Comparison of ENCODE assay signal across 13 cellular contexts in the genomic region with DNA sequence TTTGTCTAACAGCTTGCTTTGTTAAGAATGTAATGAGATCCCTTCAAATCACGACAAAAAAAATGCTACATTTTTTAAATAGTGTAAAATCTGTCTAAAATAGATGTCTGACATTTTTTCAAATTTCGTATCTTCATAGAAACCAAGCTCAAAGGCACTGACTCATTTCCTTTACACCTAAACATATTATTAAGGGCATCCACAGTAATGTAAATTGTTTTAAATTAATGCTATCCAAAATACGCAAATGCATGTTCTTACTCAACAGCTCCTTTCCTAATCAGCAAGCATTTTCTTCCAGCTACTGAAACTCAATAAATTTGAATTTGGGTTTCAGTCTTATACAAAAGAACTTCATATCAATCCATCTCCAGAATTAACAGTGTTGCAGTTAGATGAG. TPM values are rescaled to one million over a fixed set of nuclear protein-coding genes. Genes with fewer than 3 reads are reported as not detected.
A peak's percentile ranks its signal among the peaks of the same experiment; 100 is the strongest.
DNase-seq lines count a peak whose midpoint lies in the region; ATAC-seq and TF ChIP-seq lines count a peak whose summit lies in the region.
"Had no signal": no experiment of that assay in that cellular context is flagged by ENCODE, and none has a peak within 500 bp of the region (broad histone marks: within the 10 kb centered on the region; RNA-seq: fewer than 3 reads in every experiment).

No MANE protein-coding gene starts in this region.

- H3K4me2 ChIP-seq in MM.1S (ENCODE audit: low read depth, low read length) (peak overlapping the region; percentile 6; the same call in 1 of the 2 replicates), mammary epithelial cell (ENCODE audit: insufficient read depth, low read depth, low read length) (peak overlapping the region; percentile 40), skeletal muscle satellite cell (ENCODE audit: low read length) (peak overlapping the region; percentile 25)

- peaks cover 8% of the 10 kb centered on the region; the same call in 1 of the 2 replicates for H3K36me3 ChIP-seq in MM.1S (replicated peaks; ENCODE audit: insufficient read depth, low read length)
- H3K36me3 ChIP-seq in mammary epithelial cell (ENCODE audit: insufficient read depth, low read length) = no peaks in the 10 kb centered on the region
- H3K36me3 ChIP-seq in skeletal muscle satellite cell (ENCODE audit: insufficient read depth, low read length) = peaks cover 7% of the 10 kb centered on the region
- H3K36me3 ChIP-seq: ascending aorta had no signal

- H3K9me3 ChIP-seq in MM.1S (replicated peaks; ENCODE audit: insufficient read depth, low read length) (no peaks in the 10 kb centered on the region), mammary epithelial cell (replicated peaks; ENCODE audit: insufficient read depth, low read length) (no peaks in the 10 kb centered on the region), skeletal muscle satellite cell (replicated peaks; ENCODE audit: low read length) (no peaks in the 10 kb centered on the region)
- H3K9me3 ChIP-seq: ascending aorta, gastrocnemius medialis had no signal

- H3K27ac Mint-ChIP-seq in activated naive CD4-positive, alpha-beta T cell treated with anti-CD3 and anti-CD28 coated beads for 36 hours = peak overlapping the region; percentile 25

- H3K9ac ChIP-seq in MM.1S (ENCODE audit: low read length) (no peak overlapping the region), mammary epithelial cell (ENCODE audit: insufficient read depth, low read length) (no peak overlapping the region), skeletal muscle satellite cell (ENCODE audit: low read depth, low read length) (no peak overlapping the region)

- H3K4me1 ChIP-seq in MM.1S (ENCODE audit: low read length) (peaks cover 40% of the 10 kb centered on the region), mammary epithelial cell (ENCODE audit: insufficient read depth, low read length) (peaks cover 21% of the 10 kb centered on the region), skeletal muscle satellite cell (ENCODE audit: control insufficient read depth, insufficient read depth, low read length) (peaks cover 28% of the 10 kb centered on the region)

- no peak overlapping the region for H3K4me3 ChIP-seq in MM.1S (ENCODE audit: low read length)
- H3K4me3 ChIP-seq in mammary epithelial cell (replicated peaks in 1 of 3; ENCODE audit: insufficient read depth in 1 of 3, low read depth in 2 of 3, low read length in 3 of 3) = no peak overlapping the region
- H3K4me3 ChIP-seq in skeletal muscle satellite cell (ENCODE audit: low read length) = no peak overlapping the region
- H3K4me3 ChIP-seq: ascending aorta, gastrocnemius medialis had no signal

- H3K79me2 ChIP-seq in MM.1S (ENCODE audit: low read length) = peaks cover 79% of the 10 kb centered on the region
- peaks cover 70% of the 10 kb centered on the region for H3K79me2 ChIP-seq in mammary epithelial cell (ENCODE audit: insufficient read depth, low read length)

- intact Hi-C loops in activated naive CD4-positive, alpha-beta T cell treated with anti-CD3 and anti-CD28 coated beads for 36 hours (cut with micrococcal nuclease) = loop anchor here (10.0 kb wide), 1 partner anchor 748 kb away; no protein-coding TSS in a partner anchor
- intact Hi-C loops in mammary epithelial cell (cut with micrococcal nuclease) = no loop called here

- WGBS in mammary epithelial cell (ENCODE audit: low coverage, missing lambda C conversion rate) = 68% methylated on average over 3 of the region's 3 CpGs

- H2AFZ ChIP-seq in MM.1S (ENCODE audit: low read length) (no peak overlapping the region), mammary epithelial cell (ENCODE audit: low read depth, low read length) (no peak overlapping the region)

- H3K27me3 Mint-ChIP-seq in activated naive CD4-positive, alpha-beta T cell treated with anti-CD3 and anti-CD28 coated beads for 36 hours (ENCODE audit: low read depth) = no peaks in the 10 kb centered on the region

- no peaks in the 10 kb centered on the region for H4K20me1 ChIP-seq in MM.1S (ENCODE audit: insufficient read depth, low read length)
- no peaks in the 10 kb centered on the region for H4K20me1 ChIP-seq in mammary epithelial cell (ENCODE audit: insufficient read depth, low read length)

- in situ Hi-C loops in mammary epithelial cell (cut with MboI; ENCODE audit: low sequenced_read_pairs in 2 of 2) = no loop called here

- H3K36me3 Mint-ChIP-seq in activated naive CD4-positive, alpha-beta T cell treated with anti-CD3 and anti-CD28 coated beads for 36 hours (ENCODE audit: low read depth) = peaks cover 8% of the 10 kb centered on the region

- no peaks in the 10 kb centered on the region for H3K9me3 Mint-ChIP-seq in activated naive CD4-positive, alpha-beta T cell treated with anti-CD3 and anti-CD28 coated beads for 36 hours

- no peak overlapping the region for H3K4me3 Mint-ChIP-seq in activated naive CD4-positive, alpha-beta T cell treated with anti-CD3 and anti-CD28 coated beads for 36 hours

- H3K9me2 ChIP-seq in MM.1S (replicated peaks; ENCODE audit: insufficient read depth, low read length) = no peaks in the 10 kb centered on the region

- H3K4me1 Mint-ChIP-seq in activated naive CD4-positive, alpha-beta T cell treated with anti-CD3 and anti-CD28 coated beads for 36 hours (ENCODE audit: low read depth) = peaks cover 41% of the 10 kb centered on the region

- BruUV-seq in mammary epithelial cell (replicated peaks; lab: Mats Ljungman, UMichigan) = no TSS peak

- no peaks in the 10 kb centered on the region for H3K27me3 ChIP-seq in MM.1S (replicated peaks; ENCODE audit: insufficient read depth, low read length)
- H3K27me3 ChIP-seq in mammary epithelial cell (ENCODE audit: insufficient read depth, low read length) = no peaks in the 10 kb centered on the region
- H3K27me3 ChIP-seq in skeletal muscle satellite cell (ENCODE audit: control insufficient read depth, insufficient read depth, low read length) = no peaks in the 10 kb centered on the region
- H3K27me3 ChIP-seq: ascending aorta, gastrocnemius medialis had no signal

- H3K27ac ChIP-seq in MM.1S (ENCODE audit: low read length) = no peak overlapping the region
- H3K27ac ChIP-seq in mammary epithelial cell (ENCODE audit: insufficient read depth, low read depth, low read length) = peak overlapping the region; percentile 11
- H3K27ac ChIP-seq: ascending aorta, gastrocnemius medialis had no signal

- no peak for TF ChIP-seq CTCF in MM.1S (IDR thresholded peaks at IDR 0.05; ENCODE audit: low read length)
- no peak for TF ChIP-seq CTCF in mammary epithelial cell (conservative IDR thresholded peaks at IDR 0.05 in 1 of 2, IDR thresholded peaks at IDR 0.05 in 1 of 2; ENCODE audit: extremely low read depth in 1 of 2, insufficient read depth in 1 of 2, low read depth in 1 of 2, low read length in 2 of 2)

- CTCF ChIA-PET in activated naive CD4-positive, alpha-beta T cell treated with anti-CD3 and anti-CD28 coated beads for 36 hours (lab: Charles Lee) = interaction anchor here (1.1 kb wide), 1 partner anchor 12 kb away, joined by 5 read pairs; no protein-coding TSS in a partner anchor
- CTCF ChIA-PET in mammary epithelial cell (lab: Charles Lee; ENCODE audit: low non-redundant PET) = interaction anchor here (0.6 kb wide), 1 partner anchor 953 kb away, joined by 5 read pairs; no protein-coding TSS in a partner anchor

- dilution Hi-C loops in mammary epithelial cell (cut with HindIII; ENCODE audit: low sequenced_read_pairs) = no loop called here

- no peak for DNase-seq in activated naive CD4-positive, alpha-beta T cell treated with anti-CD3 and anti-CD28 coated beads for 36 hours
- no peak for DNase-seq in activated naive CD4-positive, alpha-beta T cell (lab: John Stamatoyannopoulos, UW)
- DNase-seq in MM.1S (no peak), mammary epithelial cell (no peak), NCI-H1105 treated with DMSO at 0.1 percent for 48 hours (lab: John Stamatoyannopoulos, UW) (no peak), NCI-H510A (lab: John Stamatoyannopoulos, UW) (no peak)
- DNase-seq: gastrocnemius medialis, KG1, T-helper 9 cell had no signal

- no peak for ATAC-seq in GM18520 (IDR thresholded peaks at IDR 0.05; ENCODE audit: unreplicated experiment)
- ATAC-seq: gastrocnemius medialis, Right ventricle myocardium inferior had no signal

- H3F3A ChIP-seq in MM.1S (ENCODE audit: insufficient read depth, low read length) = peaks cover 26% of the 10 kb centered on the region

RNA-seq across cellular contexts. Expression of gene C16orf87, which starts 4.4 kb away (rescaled TPM):
- 10 to 100 TPM; 13.4 to 13.5 TPM for total RNA-seq in activated naive CD4-positive, alpha-beta T cell treated with anti-CD3 and anti-CD28 coated beads for 36 hours
- total RNA-seq in mammary epithelial cell = 10 to 100 TPM in 1 of 2 donors, 1 to 10 TPM in 1; 8.0 to 12.3 TPM
- polyA plus RNA-seq in mammary epithelial cell = 3.5 TPM
- polyA minus RNA-seq in mammary epithelial cell = 4.4 TPM
- 4.8 and 5.1 TPM in 2 replicates for total RNA-seq in skeletal muscle satellite cell (2012; rRNA removed)

RNA-seq across cellular contexts. Expression of gene GPT2, which starts 57.5 kb away (rescaled TPM):
- total RNA-seq in activated naive CD4-positive, alpha-beta T cell treated with anti-CD3 and anti-CD28 coated beads for 36 hours = 10 to 100 TPM; 15.5 to 18.6 TPM
- 10 to 100 TPM; 59.9 to 81.5 TPM for total RNA-seq in mammary epithelial cell
- 34.8 TPM for polyA plus RNA-seq in mammary epithelial cell
- 25.3 TPM for polyA minus RNA-seq in mammary epithelial cell
- total RNA-seq in skeletal muscle satellite cell (2012; rRNA removed) = 13.4 and 14.6 TPM in 2 replicates
